In genomic region chr7:28299556-28299955, GRCh38 we compare ENCODE assay signal across 21 cellular contexts.
"Had no signal": no experiment of that assay in that cellular context is flagged by ENCODE, and none has a peak within 500 bp of the region (broad histone marks: within the 10 kb centered on the region; RNA-seq: fewer than 3 reads in every experiment).

No MANE protein-coding gene starts in this region.

- H3K4me3 ChIP-seq: adrenal gland, body of pancreas, cardiac muscle cell, colonic mucosa, esophagus squamous epithelium, left lung, right atrium auricular region, thoracic aorta had no signal

- H3K36me3 ChIP-seq: adrenal gland, cardiac muscle cell, colonic mucosa, esophagus squamous epithelium, left lung, right atrium auricular region, thoracic aorta had no signal

- DNase-seq: activated B cell treated with CpG ODN at 0.5 μM for 24 hours; activated CD8-positive, alpha-beta memory T cell treated with anti-CD3 and anti-CD28 coated beads, Interleukin-2, amount 10 ng/mL, durations not matched to agents 7 days and 5 days; activated CD8-positive, alpha-beta T cell treated with anti-CD3 and anti-CD28 coated beads, Interleukin-2, amount 10 ng/mL, durations not matched to agents 7 days and 5 days; activated naive CD4-positive, alpha-beta T cell treated with Interleukin-2 at 50 U/mL for 16 hours; activated T-cell treated with anti-CD3 and anti-CD28 coated beads, Interleukin-2, amount 50 U/mL, for 48 hours; aorta; cerebellar nuclear complex; colonic mucosa; effector CD8-positive, alpha-beta T cell; esophagus squamous epithelium; left lung; naive thymus-derived CD4-positive, alpha-beta T cell; stimulated activated CD4-positive, alpha-beta T cell treated with anti-CD3 and anti-CD28 coated beads, Interleukin-4, amount 100 ng/mL, for 24 hours; T-cell had no signal

- H3K9me3 ChIP-seq: adrenal gland, body of pancreas, colonic mucosa, esophagus squamous epithelium, left lung, right atrium auricular region, thoracic aorta had no signal

- H3K4me1 ChIP-seq: colonic mucosa, left lung had no signal

- H3K27me3 ChIP-seq: adrenal gland, body of pancreas, cardiac muscle cell, colonic mucosa, esophagus squamous epithelium, left lung, right atrium auricular region had no signal

- H3K27ac ChIP-seq: adrenal gland, body of pancreas, cardiac muscle cell, colonic mucosa, epithelial cell of prostate, esophagus squamous epithelium, left lung, right atrium auricular region, thoracic aorta had no signal

- ATAC-seq: activated CD8-positive, alpha-beta memory T cell treated with anti-CD3 and anti-CD28 coated beads, Interleukin-2, amount 10 ng/mL, durations not matched to agents 7 days and 5 days; activated CD8-positive, alpha-beta T cell treated with anti-CD3 and anti-CD28 coated beads, Interleukin-2, amount 10 ng/mL, durations not matched to agents 7 days and 5 days; naive thymus-derived CD4-positive, alpha-beta T cell; stimulated activated effector memory CD8-positive, alpha-beta T cell treated with anti-CD3 and anti-CD28 coated beads, Interleukin-12 subunit alpha, Interleukin-12 subunit beta, amount 100 ng/mL, for 72 hours; T-cell had no signal
